ENCODE assay signal across 9 cellular contexts in the genomic region with DNA sequence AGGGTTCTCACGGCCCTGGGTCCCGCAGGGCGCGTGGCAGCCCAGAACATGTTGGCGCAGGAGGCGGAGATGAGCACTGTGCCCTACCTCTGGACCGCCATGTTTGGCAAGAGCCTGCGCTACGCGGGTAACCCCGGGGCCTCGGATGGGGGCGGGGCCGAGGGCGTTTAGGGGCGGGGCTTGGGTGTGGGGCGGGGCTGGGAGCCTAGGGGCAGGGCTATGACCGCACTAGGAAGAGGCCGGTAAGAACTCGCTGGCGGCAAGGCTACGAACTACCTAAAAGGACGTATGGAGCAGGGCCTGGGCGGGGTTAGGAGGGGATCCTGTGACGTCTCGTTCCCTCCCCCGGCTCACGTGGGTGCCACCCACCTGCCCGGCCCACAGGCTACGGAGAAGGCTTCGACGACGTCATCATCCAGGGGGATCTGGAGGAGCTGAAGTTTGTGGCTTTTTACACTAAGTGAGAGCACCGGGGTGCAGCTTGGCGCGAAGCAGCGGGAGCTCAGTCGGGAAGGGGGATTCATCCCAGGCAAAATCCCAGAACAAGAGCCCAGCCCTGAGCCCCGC. TPM values are rescaled to one million over a fixed set of nuclear protein-coding genes. Genes with fewer than 3 reads are reported as not detected.
DNase-seq lines count a peak whose midpoint lies in the region; ATAC-seq and TF ChIP-seq lines count a peak whose summit lies in the region.
"Had no signal": no experiment of that assay in that cellular context is flagged by ENCODE, and none has a peak within 500 bp of the region (broad histone marks: within the 10 kb centered on the region; RNA-seq: fewer than 3 reads in every experiment).

No MANE protein-coding gene starts in this region.

- no peak for TF ChIP-seq CTCF in adrenal gland (IDR thresholded peaks at IDR 0.05)
- no peak for TF ChIP-seq CTCF in right atrium auricular region (IDR thresholded peaks at IDR 0.05)
- no peak for TF ChIP-seq CTCF in PC-9 (conservative IDR thresholded peaks at IDR 0.05)

- no peaks in the 10 kb centered on the region for H3K9me2 ChIP-seq in PC-9 (ENCODE audit: insufficient read depth)

- peak; percentile 71 for ATAC-seq in sciatic nerve

- H3K4me2 ChIP-seq in PC-9: no peak overlapping the region

- WGBS in adrenal gland, 4 donors: 6 to 15% (median 14%) methylated on average over 18 to 39 of the region's 39 CpGs

- H3K36me3 ChIP-seq in adrenal gland (replicated peaks in 1 of 2) (no peaks in the 10 kb centered on the region), right atrium auricular region (no peaks in the 10 kb centered on the region), PC-9 (ENCODE audit: low read depth) (no peaks in the 10 kb centered on the region)

- DNase-seq in activated gamma-delta T cell treated with Interleukin-2 at 50 U/mL for 16 hours (peak; percentile 33), activated gamma-delta T cell (lab: John Stamatoyannopoulos, UW) (no peak), adrenal gland (peak; percentile 77 to 88 (median 84)), right atrium auricular region (ENCODE audit: low spot score) (no peak), sciatic nerve (ENCODE audit: low spot score) (peak; percentile 83), NCI-H1436 treated with DMSO at 0.1 percent for 48 hours (lab: John Stamatoyannopoulos, UW) (no peak), hippocampal formation (lab: John Stamatoyannopoulos, UW) (no peak), PC-9 (no peak)

- POLR2A ChIA-PET in PC-9 (lab: Charles Lee; ENCODE audit: unreplicated experiment): no interaction called here

- peak in 1 of 2 donors; percentile 24 for TF ChIP-seq POLR2A in adrenal gland (IDR thresholded peaks at IDR 0.05)

- H3F3A ChIP-seq in PC-9 (ENCODE audit: insufficient read depth, low read depth): no peaks in the 10 kb centered on the region

- no peaks in the 10 kb centered on the region for H3K79me2 ChIP-seq in PC-9 (ENCODE audit: low read depth)

- H2AFZ ChIP-seq in PC-9: no peak overlapping the region

- H3K4me3 ChIP-seq in adrenal gland: peak overlapping the region in 1 of 4 donors; percentile 53
- peak overlapping the region; percentile 17 to 35 for H3K4me3 ChIP-seq in right atrium auricular region
- H3K4me3 ChIP-seq in PC-9: no peak overlapping the region

- CTCF ChIA-PET in PC-9 (lab: Charles Lee): no interaction called here

- H3K9me3 ChIP-seq in adrenal gland (replicated peaks in 1 of 3): peaks cover 0 to 4% (median 0%) of the 10 kb centered on the region in 3 donors
- H3K9me3 ChIP-seq in right atrium auricular region: peaks cover 0 to 10% of the 10 kb centered on the region in 2 donors
- H3K9me3 ChIP-seq in PC-9 (ENCODE audit: insufficient read depth, low read depth): peaks cover 5% of the 10 kb centered on the region; the same call in 1 of the 2 replicates

- H4K20me1 ChIP-seq in PC-9 (ENCODE audit: insufficient read depth): no peaks in the 10 kb centered on the region

- no TSS peak for BruUV-seq in PC-9 (replicated peaks; lab: Mats Ljungman, UMichigan)

- H3K27me3 ChIP-seq in adrenal gland (no peaks in the 10 kb centered on the region), right atrium auricular region (no peaks in the 10 kb centered on the region), PC-9 (ENCODE audit: insufficient read depth, low read depth) (no peaks in the 10 kb centered on the region)

- H3K27ac ChIP-seq in adrenal gland: peak overlapping the region in 1 of 5 donors; percentile 31
- peak overlapping the region in 1 of 2 donors; percentile 35 for H3K27ac ChIP-seq in right atrium auricular region
- no peak overlapping the region for H3K27ac ChIP-seq in PC-9
- H3K27ac ChIP-seq: C4-2B had no signal

- H3K4me1 ChIP-seq in adrenal gland (replicated peaks in 1 of 2) (peaks cover 26 to 37% of the 10 kb centered on the region in 2 donors), right atrium auricular region (peaks cover 0 to 41% of the 10 kb centered on the region in 2 donors), PC-9 (replicated peaks; ENCODE audit: insufficient read depth) (peaks cover 8% of the 10 kb centered on the region; the same call in 1 of the 2 replicates)

- intact Hi-C loops in adrenal gland (cut with DNase I): no loop called here
- intact Hi-C loops in sciatic nerve (cut with DNase I): no loop called here
- intact Hi-C loops in PC-9 (cut with micrococcal nuclease; ENCODE audit: unreplicated experiment): no loop called here

RNA-seq across cellular contexts. Expression of gene LZTR1, which starts 2.8 kb away (rescaled TPM):
- total RNA-seq in adrenal gland (10 to 100 TPM; 38.7 to 76.3 (median 55.8) TPM), right atrium auricular region (10 to 100 TPM; 20.7 to 24.7 TPM), sciatic nerve (72.9 TPM), PC-9 (2021) (23.2 and 23.4 TPM in 2 replicates)
- 100 to 1,000 TPM in 1 of 3 donors, 10 to 100 TPM in 2; 32.6 to 100 (median 62.1) TPM for polyA plus RNA-seq in adrenal gland

RNA-seq across cellular contexts. Expression of gene AIFM3, which starts 12.3 kb away (rescaled TPM):
- total RNA-seq in adrenal gland (1 to 10 TPM in 6 of 8 donors, under 1 TPM in 2; 0.72 to 5.0 (median 2.2) TPM), right atrium auricular region (1 to 10 TPM in 1 of 2 donors, under 1 TPM in 1; 0.75 to 1.0 TPM), sciatic nerve (2.1 TPM), PC-9 (2021) (6.9 and 7.4 TPM in 2 replicates)
- 1 to 10 TPM in 2 of 3 donors, under 1 TPM in 1; 0.37 to 9.1 (median 6.1) TPM for polyA plus RNA-seq in adrenal gland

RNA-seq across cellular contexts. Expression of gene THAP7, which starts 22.6 kb away (rescaled TPM):
- total RNA-seq in adrenal gland (10 to 100 TPM; 32.4 to 63.3 (median 48.6) TPM), right atrium auricular region (10 to 100 TPM; 39.8 to 51.1 TPM), sciatic nerve (21.9 TPM), PC-9 (2021) (16.4 and 17.0 TPM in 2 replicates)
- polyA plus RNA-seq in adrenal gland: 100 to 1,000 TPM in 2 of 3 donors, 10 to 100 TPM in 1; 15.7 to 189 (median 115) TPM

RNA-seq across cellular contexts. Expression of gene P2RX6, which starts 35.6 kb away (rescaled TPM):
- total RNA-seq in adrenal gland (1 to 10 TPM; 1.7 to 8.9 (median 4.4) TPM), right atrium auricular region (1 to 10 TPM; 1.0 to 5.4 TPM), sciatic nerve (2.3 TPM), PC-9 (2021) (2.4 and 2.7 TPM in 2 replicates)
- 10 to 100 TPM in 1 of 3 donors, 1 to 10 TPM in 2; 2.2 to 10.3 (median 4.2) TPM for polyA plus RNA-seq in adrenal gland

RNA-seq across cellular contexts. Expression of gene SLC7A4, which starts 53.0 kb away (rescaled TPM):
- total RNA-seq in adrenal gland: 1 to 10 TPM in 7 of 8 donors, under 1 TPM in 1; 0.90 to 7.2 (median 4.0) TPM
- polyA plus RNA-seq in adrenal gland: 1 to 10 TPM in 1 of 3 donors, under 1 TPM in 2; 0.73 to 3.2 (median 0.94) TPM
- 1 to 10 TPM; 1.9 to 5.0 TPM for total RNA-seq in right atrium auricular region
- 0.89 TPM for total RNA-seq in sciatic nerve
- not detected in 2 replicates for total RNA-seq in PC-9 (2021)

Comparison
In these comparisons a context has a peak if more than half of its experiments do, and no peak if none do; other contexts are left out.
1. DNase-seq: peak in activated gamma-delta T cell treated with Interleukin-2 at 50 U/mL for 16 hours (single experiment), adrenal gland (7 of 7) and sciatic nerve (single experiment); none in activated gamma-delta T cell (single experiment), right atrium auricular region (single experiment), NCI-H1436 treated with DMSO at 0.1 percent for 48 hours (single experiment), hippocampal formation (0 of 2) and PC-9 (0 of 2).